Comparison of ENCODE assay signal across 13 cellular contexts in genomic region chr22:29719894-29720645, GRCh38. TPM values are rescaled to one million over a fixed set of nuclear protein-coding genes. Genes with fewer than 3 reads are reported as not detected.
DNase-seq lines count a peak whose midpoint lies in the region; TF ChIP-seq lines count a peak whose summit lies in the region.
"Had no signal": no experiment of that assay in that cellular context is flagged by ENCODE, and none has a peak within 500 bp of the region (broad histone marks: within the 10 kb centered on the region; RNA-seq: fewer than 3 reads in every experiment).

Gene CABP7 (plus strand): TSS chr22:29720003. CDS start chr22:29720425, 422 bp downstream.

- H3K9me3 ChIP-seq in HUES6 (ENCODE audit: control insufficient read depth, insufficient read depth, low read depth, low read length) (no peaks in the 10 kb centered on the region), neuronal stem cell (replicated peaks in 1 of 2; ENCODE audit: control insufficient read depth in 2 of 2, insufficient read depth in 1 of 2, low read depth in 1 of 2, low read length in 2 of 2) (peaks cover 0 to 5% of the 10 kb centered on the region in 2 donors)
- H3K9me3 ChIP-seq: adrenal gland, esophagus squamous epithelium had no signal

- H3K36me3 Mint-ChIP-seq in chondrocyte (ENCODE audit: low read depth): no peaks in the 10 kb centered on the region

- H3K27ac ChIP-seq in HUES6 (ENCODE audit: low read depth, low read length): no peak within 1 kb of the TSS
- no peak within 1 kb of the TSS for H3K27ac ChIP-seq in neuronal stem cell (replicated peaks; ENCODE audit: low read length)
- H3K27ac ChIP-seq: esophagus squamous epithelium had no signal

- peak within 1 kb of the TSS; percentile 82 for H3K18ac ChIP-seq in neuronal stem cell (ENCODE audit: low read length)

- no peak within 1 kb of the TSS for H2BK5ac ChIP-seq in neuronal stem cell (ENCODE audit: low read length)

- H2BK15ac ChIP-seq in neuronal stem cell (ENCODE audit: low read length): no peak within 1 kb of the TSS

- H3K9ac ChIP-seq in HUES6 (ENCODE audit: low read length) (no peak within 1 kb of the TSS), neuronal stem cell (ENCODE audit: low read depth, low read length, poor library complexity) (no peak within 1 kb of the TSS)

- no peak within 1 kb of the TSS for H3K14ac ChIP-seq in neuronal stem cell (ENCODE audit: low read length)

- H2AK5ac ChIP-seq in neuronal stem cell (ENCODE audit: low read depth, low read length): peak within 1 kb of the TSS; percentile 35

- no peak for TF ChIP-seq CTCF in chondrocyte (IDR thresholded peaks at IDR 0.05)
- TF ChIP-seq CTCF in GM13976 (IDR thresholded peaks at IDR 0.05; ENCODE audit: borderline replicate concordance, control extremely low read depth, extremely low read depth, insufficient read depth, missing control alignments): no peak

- H3K23ac ChIP-seq in neuronal stem cell (ENCODE audit: low read depth, low read length, poor library complexity): peak within 1 kb of the TSS; percentile 50

- no peaks in the 10 kb centered on the region for H3K4me1 ChIP-seq in HUES6 (ENCODE audit: control insufficient read depth, insufficient read depth, low read length)
- H3K4me1 ChIP-seq in neuronal stem cell (ENCODE audit: control insufficient read depth in 2 of 2, insufficient read depth in 1 of 2, low read depth in 1 of 2, low read length in 2 of 2): peaks cover 0 to 3% of the 10 kb centered on the region in 2 donors

- H2BK12ac ChIP-seq in neuronal stem cell (ENCODE audit: low read length): no peak within 1 kb of the TSS

- peak within 1 kb of the TSS; percentile 66 for H3K4me2 ChIP-seq in neuronal stem cell (ENCODE audit: insufficient read depth, low read length, poor library complexity, severe bottlenecking)

- in situ Hi-C loops in GM13976 (cut with MboI; ENCODE audit: low sequenced_read_pairs, unreplicated experiment): no loop called here

- WGBS in neuronal stem cell (ENCODE audit: extremely low coverage in 2 of 2, insufficient read length in 2 of 2, insufficient replicate concordance in 1 of 2), 2 donors: no CpG with 5 or more reads among the region's 116 CpGs

- H4K8ac ChIP-seq in neuronal stem cell (ENCODE audit: low read depth, low read length): no peak within 1 kb of the TSS

- H3K9me3 Mint-ChIP-seq in chondrocyte (ENCODE audit: low read depth): peaks cover 2% of the 10 kb centered on the region

- no peak within 1 kb of the TSS for H4K91ac ChIP-seq in neuronal stem cell (ENCODE audit: low read depth, low read length, poor library complexity)

- H3K4ac ChIP-seq in neuronal stem cell (ENCODE audit: low read length): no peak within 1 kb of the TSS

- H3K27me3 ChIP-seq in HUES6 (ENCODE audit: control insufficient read depth, insufficient read depth, low read length) (peaks cover 81% of the 10 kb centered on the region), neuronal stem cell (ENCODE audit: control insufficient read depth in 3 of 3, insufficient read depth in 3 of 3, low read depth in 1 of 3, low read length in 3 of 3) (peaks cover 18 to 78% (median 50%) of the 10 kb centered on the region in 3 experiments)

- H3K27me3 Mint-ChIP-seq in chondrocyte (ENCODE audit: low read depth): peaks cover 33% of the 10 kb centered on the region

- DNase-seq in NCI-H82 (lab: John Stamatoyannopoulos, UW) (peak; percentile 26), NCI-H82 treated with DMSO at 0.1 percent for 48 hours (lab: John Stamatoyannopoulos, UW; ENCODE audit: unreplicated experiment) (no peak), chondrocyte (ENCODE audit: low spot score) (no peak), neuronal stem cell (ENCODE audit: low spot score) (no peak), NK-92 (lab: John Stamatoyannopoulos, UW; ENCODE audit: unreplicated experiment) (no peak), GM13976 (ENCODE audit: low spot score) (no peak), SK-N-DZ (ENCODE audit: low spot score) (no peak)
- DNase-seq: adrenal gland, AML-193, esophagus squamous epithelium, KBM-7, NCI-H526 treated with DMSO at 0.1 percent for 48 hours had no signal

- no peaks in the 10 kb centered on the region for H3K4me1 Mint-ChIP-seq in chondrocyte (ENCODE audit: low read depth)

- no peak within 1 kb of the TSS for H2BK120ac ChIP-seq in neuronal stem cell (ENCODE audit: low read depth, low read length)

- peak within 1 kb of the TSS; percentile 51 for H2AFZ ChIP-seq in neuronal stem cell (ENCODE audit: low read length)

- H3K4me3 Mint-ChIP-seq in chondrocyte (ENCODE audit: unreplicated experiment): peak within 1 kb of the TSS; percentile 41

- peak within 1 kb of the TSS; percentile 50; the same call in 1 of the 2 replicates for H3K4me3 ChIP-seq in HUES6 (ENCODE audit: low read depth, low read length)
- peak within 1 kb of the TSS in 1 of 2 donors; percentile 41 for H3K4me3 ChIP-seq in neuronal stem cell (ENCODE audit: low read length in 2 of 2)

- H3K36me3 ChIP-seq in HUES6 (ENCODE audit: control insufficient read depth, insufficient read depth, low read length) (no peaks in the 10 kb centered on the region), neuronal stem cell (replicated peaks in 1 of 2; ENCODE audit: control insufficient read depth in 2 of 2, insufficient read depth in 2 of 2, low read length in 2 of 2) (no peaks in the 10 kb centered on the region)
- H3K36me3 ChIP-seq: adrenal gland, esophagus squamous epithelium had no signal

- H3K79me1 ChIP-seq in neuronal stem cell (ENCODE audit: low read depth, low read length): peaks cover 2% of the 10 kb centered on the region

- H3K27ac Mint-ChIP-seq in chondrocyte (ENCODE audit: unreplicated experiment): no peak within 1 kb of the TSS

RNA-seq across cellular contexts. Expression of gene CABP7, which starts in this region (rescaled TPM):
- total RNA-seq in chondrocyte: not detected in 3 replicates
- 0.04 TPM for polyA plus RNA-seq in neuronal stem cell (2013, experiment 1 of 2)
- polyA plus RNA-seq in neuronal stem cell (2013, experiment 2 of 2): 0.04 TPM
- polyA plus RNA-seq in SK-N-DZ (2014; cell fraction: cytosol; rRNA removed): 0.07 and 0.29 TPM in 2 replicates
- polyA plus RNA-seq in SK-N-DZ (2014; cell fraction: nucleus; rRNA removed): 0.03 and 0.05 TPM in 2 replicates
